8 cellular contexts compared by ENCODE assay signal in the genomic region with DNA sequence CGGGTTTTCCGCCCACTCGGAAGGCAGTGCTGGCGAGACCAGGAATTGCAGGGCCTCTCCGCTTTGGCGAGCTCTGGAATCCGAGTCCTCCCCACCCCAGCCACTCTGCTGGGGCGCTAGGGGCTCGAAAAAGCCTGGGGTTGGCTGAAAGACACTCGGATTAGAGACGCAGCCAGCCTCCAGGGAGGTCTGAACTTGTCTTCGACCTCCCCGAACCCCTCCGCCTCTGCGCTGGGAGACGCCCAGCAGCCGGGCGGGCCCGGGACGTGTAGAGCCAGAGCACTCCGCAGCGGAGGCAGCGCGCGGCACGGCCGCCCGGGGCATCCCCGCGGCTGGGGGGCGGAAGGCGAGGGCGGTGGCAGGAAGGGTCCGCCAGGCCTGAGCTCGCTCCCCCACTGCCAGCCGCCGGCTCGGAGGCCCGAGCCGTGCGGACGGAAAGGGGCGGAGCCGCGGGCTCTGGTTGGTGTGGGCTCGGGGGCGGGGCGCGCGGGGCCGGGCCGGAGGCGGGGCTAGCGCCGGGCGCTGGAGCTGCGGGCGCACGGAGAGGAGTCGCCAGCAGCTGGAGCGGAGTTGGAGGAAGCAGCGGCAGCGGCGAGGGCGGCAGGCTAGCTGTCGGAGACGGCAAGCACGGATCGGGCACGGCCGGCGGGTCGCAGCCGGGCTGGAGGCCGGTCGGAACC.
DNase-seq lines count a peak whose midpoint lies in the region; ATAC-seq lines count a peak whose summit lies in the region.

A gene (plus strand): TSS at position 549 of the 680 bp plus-strand sequence. CDS start 10,920 bp downstream, outside the sequence.

- H3K27ac ChIP-seq in cingulate gyrus (ENCODE audit: low read depth, low read length) = peak within 1 kb of the TSS; percentile 96
- H3K27ac ChIP-seq in layer of hippocampus (ENCODE audit: low read depth, low read length) = peak within 1 kb of the TSS; percentile 97

- DNase-seq in C1 segment of cervical spinal cord (lab: John Stamatoyannopoulos, UW) (peak; percentile 66 to 98 (median 94)), NCI-H524 treated with DMSO at 0.1 percent for 48 hours (lab: John Stamatoyannopoulos, UW) (peak; percentile 28)
- DNase-seq in activated CD4-positive, alpha-beta T cell treated with anti-CD3 and anti-CD28 coated beads for 4 hours = peak; percentile 89
- DNase-seq in stimulated activated CD4-positive, alpha-beta T cell treated with anti-CD3 and anti-CD28 coated beads, Interleukin-1b, Interleukin-23, amount 100 ng/mL, for 24 hours (ENCODE audit: low read depth in 4 of 4, low spot score in 1 of 4) = peak; percentile 82 to 93 (median 86)

- ATAC-seq in GM19328 (IDR thresholded peaks at IDR 0.05; ENCODE audit: unreplicated experiment) (peak; percentile 84), HG03469 (IDR thresholded peaks at IDR 0.05; ENCODE audit: unreplicated experiment) (peak; percentile 78)

- no peaks in the 10 kb centered on the region for H3K27me3 ChIP-seq in layer of hippocampus (ENCODE audit: control insufficient read depth, insufficient read depth, low read length)

Comparison
In these comparisons a context has a peak if more than half of its experiments do, and no peak if none do; other contexts are left out.
1. Peak in every context shown above with its lines: DNase-seq, ATAC-seq and H3K27ac ChIP-seq.
2. DNase-seq: peak in every context shown above with its lines; median percentile 94 in C1 segment of cervical spinal cord; 89 in activated CD4-positive, alpha-beta T cell treated with anti-CD3 and anti-CD28 coated beads for 4 hours; 86 in stimulated activated CD4-positive, alpha-beta T cell treated with anti-CD3 and anti-CD28 coated beads, Interleukin-1b, Interleukin-23, amount 100 ng/mL, for 24 hours; 28 in NCI-H524 treated with DMSO at 0.1 percent for 48 hours.